Comparison of ENCODE assay signal across 15 cellular contexts in genomic region chr21:14771587-14771986, GRCh38.
DNase-seq lines count a peak whose midpoint lies in the region; ATAC-seq and TF ChIP-seq lines count a peak whose summit lies in the region.
"Had no signal": no experiment of that assay in that cellular context is flagged by ENCODE, and none has a peak within 500 bp of the region (broad histone marks: within the 10 kb centered on the region; RNA-seq: fewer than 3 reads in every experiment).

No MANE protein-coding gene starts in this region.

- WGBS in esophagus muscularis mucosa = 37% methylated on average over 2 of the region's 2 CpGs

- no peak overlapping the region for H3K4me2 ChIP-seq in GM23338
- H3K4me2 ChIP-seq: BLaER1 treated with 17β-estradiol and CSF1 and Interleukin-3, amounts not matched to agents 10 nM and 100 nM had no signal

- H4K20me1 ChIP-seq in GM23338 (replicated peaks; ENCODE audit: insufficient read depth) = no peaks in the 10 kb centered on the region
- H4K20me1 ChIP-seq: BLaER1 treated with 17β-estradiol and CSF1 and Interleukin-3, amounts not matched to agents 10 nM and 100 nM had no signal

- no peak overlapping the region for H3K4me3 ChIP-seq in GM23338
- no peak overlapping the region for H3K4me3 ChIP-seq in esophagus muscularis mucosa
- H3K4me3 ChIP-seq: BLaER1 treated with 17β-estradiol and CSF1 and Interleukin-3, amounts not matched to agents 10 nM and 100 nM had no signal

- no peak for TF ChIP-seq EP300 in esophagus muscularis mucosa (IDR thresholded peaks at IDR 0.05)

- no peaks in the 10 kb centered on the region for H3K36me3 ChIP-seq in GM23338 (ENCODE audit: insufficient read depth)
- no peaks in the 10 kb centered on the region for H3K36me3 ChIP-seq in esophagus muscularis mucosa
- H3K36me3 ChIP-seq: BLaER1 treated with 17β-estradiol and CSF1 and Interleukin-3, amounts not matched to agents 10 nM and 100 nM had no signal

- no peaks in the 10 kb centered on the region for H3K9me3 Mint-ChIP-seq in GM23338
- no peaks in the 10 kb centered on the region for H3K9me3 Mint-ChIP-seq in stimulated activated memory B cell treated with anti-CD40 and anti-IgM and Interleukin-4, amounts not matched to agents 10 μg/mL and 1 μg/mL and 100 μg/mL, for 72 hours

- no peaks in the 10 kb centered on the region for H3K27me3 Mint-ChIP-seq in GM23338 (ENCODE audit: insufficient read depth, low read depth, poor library complexity)
- H3K27me3 Mint-ChIP-seq in stimulated activated memory B cell treated with anti-CD40 and anti-IgM and Interleukin-4, amounts not matched to agents 10 μg/mL and 1 μg/mL and 100 μg/mL, for 72 hours = no peaks in the 10 kb centered on the region

- TF ChIP-seq POLR2A in esophagus muscularis mucosa (IDR thresholded peaks at IDR 0.05; ENCODE audit: low read depth) = no peak

- H3K4me3 Mint-ChIP-seq in GM23338 = no peak overlapping the region
- no peak overlapping the region for H3K4me3 Mint-ChIP-seq in stimulated activated memory B cell treated with anti-CD40 and anti-IgM and Interleukin-4, amounts not matched to agents 10 μg/mL and 1 μg/mL and 100 μg/mL, for 72 hours
- H3K4me3 Mint-ChIP-seq: CD4-positive, CD25-positive, alpha-beta regulatory T cell had no signal

- no peak overlapping the region for H3K27ac ChIP-seq in GM23338 (ENCODE audit: low read depth)
- peak overlapping the region; percentile 9; the same call in 1 of the 2 replicates for H3K27ac ChIP-seq in VCaP
- no peak overlapping the region for H3K27ac ChIP-seq in esophagus muscularis mucosa (replicated peaks in 1 of 4)
- H3K27ac ChIP-seq: BLaER1 treated with 17β-estradiol and CSF1 and Interleukin-3, amounts not matched to agents 10 nM and 100 nM had no signal

- H3K9me2 ChIP-seq in GM23338 (ENCODE audit: insufficient read depth) = 0 out of 2 replicates have a peak, but pooled peaks cover under 1% of the 10 kb centered on the region

- no peaks in the 10 kb centered on the region for H3K4me1 ChIP-seq in GM23338 (ENCODE audit: insufficient read depth)
- no peaks in the 10 kb centered on the region for H3K4me1 ChIP-seq in esophagus muscularis mucosa

- TF ChIP-seq CTCF in GM23338 (conservative IDR thresholded peaks at IDR 0.05; ENCODE audit: low read depth in 2 of 2) = no peak
- TF ChIP-seq CTCF in VCaP (conservative IDR thresholded peaks at IDR 0.05) = no peak
- no peak for TF ChIP-seq CTCF in esophagus muscularis mucosa (IDR thresholded peaks at IDR 0.05)

- H3K27me3 ChIP-seq in GM23338 (ENCODE audit: insufficient read depth) (no peaks in the 10 kb centered on the region), esophagus muscularis mucosa (no peaks in the 10 kb centered on the region)
- H3K27me3 ChIP-seq: BLaER1 treated with 17β-estradiol and CSF1 and Interleukin-3, amounts not matched to agents 10 nM and 100 nM had no signal

- intact Hi-C loops in esophagus muscularis mucosa (cut with DNase I) = no loop called here

- H3F3A ChIP-seq in GM23338 (replicated peaks; ENCODE audit: low read depth) = no peaks in the 10 kb centered on the region

- no peak for ATAC-seq in GM23338
- ATAC-seq in stimulated activated memory B cell treated with anti-CD40 and anti-IgM and Interleukin-4, amounts not matched to agents 10 μg/mL and 1 μg/mL and 100 μg/mL, for 72 hours = no peak
- ATAC-seq: HCT116, HepG2 had no signal

- H3K27ac Mint-ChIP-seq in GM23338 = no peak overlapping the region
- H3K27ac Mint-ChIP-seq in stimulated activated memory B cell treated with anti-CD40 and anti-IgM and Interleukin-4, amounts not matched to agents 10 μg/mL and 1 μg/mL and 100 μg/mL, for 72 hours = peak overlapping the region; percentile 40
- H3K27ac Mint-ChIP-seq: CD4-positive, CD25-positive, alpha-beta regulatory T cell had no signal

- H3K9me3 ChIP-seq in esophagus muscularis mucosa = no peaks in the 10 kb centered on the region
- H3K9me3 ChIP-seq: BLaER1 treated with 17β-estradiol and CSF1 and Interleukin-3, amounts not matched to agents 10 nM and 100 nM had no signal

- H3K79me2 ChIP-seq in GM23338 (replicated peaks; ENCODE audit: insufficient read depth) = no peaks in the 10 kb centered on the region

- DNase-seq in GM23338 (ENCODE audit: low spot score) (no peak), medulla oblongata (ENCODE audit: extremely low spot score) (peak; percentile 50), T-helper 9 cell (no peak), iPS-NIHi11 (ENCODE audit: low spot score) (no peak), esophagus muscularis mucosa (ENCODE audit: extremely low spot score) (no peak), NCI-H187 treated with DMSO at 0.1 percent for 48 hours (lab: John Stamatoyannopoulos, UW) (no peak)
- DNase-seq: CD4-positive, CD25-positive, alpha-beta regulatory T cell; DMS153; DMS79 treated with DMSO at 0.1 percent for 48 hours; GDM1 had no signal

- peak overlapping the region; percentile 60 for H2AFZ ChIP-seq in GM23338

- no peaks in the 10 kb centered on the region for H3K4me1 Mint-ChIP-seq in GM23338
- peaks cover 11% of the 10 kb centered on the region for H3K4me1 Mint-ChIP-seq in stimulated activated memory B cell treated with anti-CD40 and anti-IgM and Interleukin-4, amounts not matched to agents 10 μg/mL and 1 μg/mL and 100 μg/mL, for 72 hours
- H3K4me1 Mint-ChIP-seq: CD4-positive, CD25-positive, alpha-beta regulatory T cell had no signal

- no peaks in the 10 kb centered on the region for H3K36me3 Mint-ChIP-seq in GM23338 (ENCODE audit: low read depth)
- no peaks in the 10 kb centered on the region for H3K36me3 Mint-ChIP-seq in stimulated activated memory B cell treated with anti-CD40 and anti-IgM and Interleukin-4, amounts not matched to agents 10 μg/mL and 1 μg/mL and 100 μg/mL, for 72 hours
- H3K36me3 Mint-ChIP-seq: CD4-positive, CD25-positive, alpha-beta regulatory T cell had no signal

TF ChIP-seq in GM23338, 12 proteins besides CTCF, POLR2A, EP300 and RAD21 (continues in another document):
- TF ChIP-seq, protein P1, sequence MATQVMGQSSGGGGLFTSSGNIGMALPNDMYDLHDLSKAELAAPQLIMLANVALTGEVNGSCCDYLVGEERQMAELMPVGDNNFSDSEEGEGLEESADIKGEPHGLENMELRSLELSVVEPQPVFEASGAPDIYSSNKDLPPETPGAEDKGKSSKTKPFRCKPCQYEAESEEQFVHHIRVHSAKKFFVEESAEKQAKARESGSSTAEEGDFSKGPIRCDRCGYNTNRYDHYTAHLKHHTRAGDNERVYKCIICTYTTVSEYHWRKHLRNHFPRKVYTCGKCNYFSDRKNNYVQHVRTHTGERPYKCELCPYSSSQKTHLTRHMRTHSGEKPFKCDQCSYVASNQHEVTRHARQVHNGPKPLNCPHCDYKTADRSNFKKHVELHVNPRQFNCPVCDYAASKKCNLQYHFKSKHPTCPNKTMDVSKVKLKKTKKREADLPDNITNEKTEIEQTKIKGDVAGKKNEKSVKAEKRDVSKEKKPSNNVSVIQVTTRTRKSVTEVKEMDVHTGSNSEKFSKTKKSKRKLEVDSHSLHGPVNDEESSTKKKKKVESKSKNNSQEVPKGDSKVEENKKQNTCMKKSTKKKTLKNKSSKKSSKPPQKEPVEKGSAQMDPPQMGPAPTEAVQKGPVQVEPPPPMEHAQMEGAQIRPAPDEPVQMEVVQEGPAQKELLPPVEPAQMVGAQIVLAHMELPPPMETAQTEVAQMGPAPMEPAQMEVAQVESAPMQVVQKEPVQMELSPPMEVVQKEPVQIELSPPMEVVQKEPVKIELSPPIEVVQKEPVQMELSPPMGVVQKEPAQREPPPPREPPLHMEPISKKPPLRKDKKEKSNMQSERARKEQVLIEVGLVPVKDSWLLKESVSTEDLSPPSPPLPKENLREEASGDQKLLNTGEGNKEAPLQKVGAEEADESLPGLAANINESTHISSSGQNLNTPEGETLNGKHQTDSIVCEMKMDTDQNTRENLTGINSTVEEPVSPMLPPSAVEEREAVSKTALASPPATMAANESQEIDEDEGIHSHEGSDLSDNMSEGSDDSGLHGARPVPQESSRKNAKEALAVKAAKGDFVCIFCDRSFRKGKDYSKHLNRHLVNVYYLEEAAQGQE (IDR thresholded peaks at IDR 0.05; ENCODE audit: unreplicated experiment) = no peak
- TF ChIP-seq EZH2 (IDR thresholded peaks at IDR 0.05; ENCODE audit: low read depth, unreplicated experiment) = no peak
- TF ChIP-seq STAT1 (IDR thresholded peaks at IDR 0.05; ENCODE audit: unreplicated experiment) = no peak
- no peak for TF ChIP-seq ZNF114 (CRISPR knock-in tag; IDR thresholded peaks at IDR 0.05)
